Comparison of ENCODE assay signal across 21 cellular contexts in the genomic region with DNA sequence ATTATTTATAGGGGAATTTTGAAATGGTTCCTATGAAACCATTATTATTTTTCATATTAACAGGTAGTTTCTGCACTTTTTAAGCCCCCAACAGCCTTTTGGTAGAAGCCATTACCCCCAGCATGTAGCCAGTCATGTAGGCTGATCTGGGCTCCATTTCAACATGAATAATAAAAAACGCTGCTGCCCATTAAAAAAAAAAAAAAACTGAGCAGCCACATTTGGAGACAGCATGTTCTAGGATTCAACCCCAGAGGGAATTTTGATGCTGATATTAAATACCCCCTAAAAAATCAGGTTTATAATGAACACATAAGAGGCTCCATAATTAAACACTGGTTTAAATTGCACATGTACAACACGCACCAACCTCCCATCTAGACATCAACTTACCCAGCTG.
A peak's percentile ranks its signal among the peaks of the same experiment; 100 is the strongest.
DNase-seq lines count a peak whose midpoint lies in the region; ATAC-seq and TF ChIP-seq lines count a peak whose summit lies in the region.
"Had no signal": no experiment of that assay in that cellular context is flagged by ENCODE, and none has a peak within 500 bp of the region (broad histone marks: within the 10 kb centered on the region; RNA-seq: fewer than 3 reads in every experiment).

No MANE protein-coding gene starts in this region.

- no peak for DNase-seq in CD4-positive, CD25-positive, alpha-beta regulatory T cell
- DNase-seq in GM12865 (ENCODE audit: low read depth) (peak; percentile 48), HFFc6 (no peak), UCSD-AML1 (lab: John Stamatoyannopoulos, UW; ENCODE audit: unreplicated experiment) (no peak), dermis blood vessel endothelial cell (no peak), NCI-H128 (lab: John Stamatoyannopoulos, UW; ENCODE audit: unreplicated experiment) (no peak)
- DNase-seq: C1 segment of cervical spinal cord, DND-41, Kasumi-1, MG63, NCI-H1048, NCI-H1436 treated with DMSO at 0.1 percent for 48 hours, NCI-H2081, NCI-H2227 treated with DMSO at 0.1 percent for 48 hours, NCI-H510A treated with DMSO at 0.1 percent for 48 hours, NCI-H774, OCI-M1, Right ventricle myocardium superior had no signal

- no peak for ATAC-seq in CD4-positive, CD25-positive, alpha-beta regulatory T cell (ENCODE audit: low read depth in 2 of 2)
- ATAC-seq in activated T-helper 17 cell treated with anti-CD3 and anti-CD28 coated beads, Interleukin-2, amount 50 U/mL, for 72 hours (replicated peaks): no peak
- no peak for ATAC-seq in HG03025 (IDR thresholded peaks at IDR 0.05; ENCODE audit: low FRiP score, unreplicated experiment)

- no peaks in the 10 kb centered on the region for H3K9me3 Mint-ChIP-seq in CD4-positive, CD25-positive, alpha-beta regulatory T cell
- no peaks in the 10 kb centered on the region for H3K9me3 Mint-ChIP-seq in HFFc6
- H3K9me3 Mint-ChIP-seq in activated T-helper 17 cell treated with anti-CD3 and anti-CD28 coated beads, Interleukin-2, amount 50 U/mL, for 72 hours: no peaks in the 10 kb centered on the region

- no peaks in the 10 kb centered on the region for H3K9me3 ChIP-seq in CD4-positive, CD25-positive, alpha-beta regulatory T cell (ENCODE audit: control insufficient read depth in 2 of 2, low read length in 2 of 2)
- H3K9me3 ChIP-seq: MG63 had no signal

- TF ChIP-seq CTCF in GM12865 (IDR thresholded peaks at IDR 0.05; ENCODE audit: insufficient read depth, low read depth, low read length, missing control alignments) (no peak), HFFc6 (IDR thresholded peaks at IDR 0.05) (no peak)

- H3K36me3 ChIP-seq in CD4-positive, CD25-positive, alpha-beta regulatory T cell (ENCODE audit: control insufficient read depth, insufficient read depth, low read length): peaks cover 67% of the 10 kb centered on the region

- peaks cover 41 to 77% (median 67%) of the 10 kb centered on the region in 4 donors for H3K4me1 Mint-ChIP-seq in CD4-positive, CD25-positive, alpha-beta regulatory T cell
- peaks cover 85% of the 10 kb centered on the region for H3K4me1 Mint-ChIP-seq in HFFc6 (ENCODE audit: low read depth)
- H3K4me1 Mint-ChIP-seq in activated T-helper 17 cell treated with anti-CD3 and anti-CD28 coated beads, Interleukin-2, amount 50 U/mL, for 72 hours: peaks cover 50% of the 10 kb centered on the region

- peak overlapping the region; percentile 41 to 52 (median 51) for H3K27ac Mint-ChIP-seq in CD4-positive, CD25-positive, alpha-beta regulatory T cell
- peak overlapping the region; percentile 57 for H3K27ac Mint-ChIP-seq in HFFc6
- H3K27ac Mint-ChIP-seq in activated T-helper 17 cell treated with anti-CD3 and anti-CD28 coated beads, Interleukin-2, amount 50 U/mL, for 72 hours: peak overlapping the region; percentile 41

- no peak overlapping the region for H3K4me3 ChIP-seq in CD4-positive, CD25-positive, alpha-beta regulatory T cell (ENCODE audit: low read depth, low read length)
- H3K4me3 ChIP-seq in GM12865 (ENCODE audit: low read depth, low read length): no peak overlapping the region
- H3K4me3 ChIP-seq: MG63, SK-N-MC had no signal

- H3K27ac ChIP-seq in CD4-positive, CD25-positive, alpha-beta regulatory T cell (ENCODE audit: insufficient read depth, low read length, poor library complexity, severe bottlenecking): peak overlapping the region; percentile 8
- H3K27ac ChIP-seq: SK-N-MC had no signal

- H3K27me3 ChIP-seq in CD4-positive, CD25-positive, alpha-beta regulatory T cell (ENCODE audit: control insufficient read depth, insufficient read depth, low read length): no peaks in the 10 kb centered on the region
- H3K27me3 ChIP-seq: MG63 had no signal

- no peaks in the 10 kb centered on the region for H3K27me3 Mint-ChIP-seq in CD4-positive, CD25-positive, alpha-beta regulatory T cell
- peaks cover 19% of the 10 kb centered on the region for H3K27me3 Mint-ChIP-seq in HFFc6 (ENCODE audit: insufficient read depth)
- no peaks in the 10 kb centered on the region for H3K27me3 Mint-ChIP-seq in activated T-helper 17 cell treated with anti-CD3 and anti-CD28 coated beads, Interleukin-2, amount 50 U/mL, for 72 hours

- peaks cover 49% of the 10 kb centered on the region for H3K4me1 ChIP-seq in CD4-positive, CD25-positive, alpha-beta regulatory T cell (ENCODE audit: control insufficient read depth, insufficient read depth, low read length, poor library complexity, severe bottlenecking)

- H3K4me3 Mint-ChIP-seq in CD4-positive, CD25-positive, alpha-beta regulatory T cell: peak overlapping the region in 3 of 4 donors; percentile 3 to 80 (median 53)
- no peak overlapping the region for H3K4me3 Mint-ChIP-seq in HFFc6
- H3K4me3 Mint-ChIP-seq in activated T-helper 17 cell treated with anti-CD3 and anti-CD28 coated beads, Interleukin-2, amount 50 U/mL, for 72 hours: no peak overlapping the region

- peaks cover 63% of the 10 kb centered on the region for H3K36me3 Mint-ChIP-seq in CD4-positive, CD25-positive, alpha-beta regulatory T cell
- peaks cover 71% of the 10 kb centered on the region for H3K36me3 Mint-ChIP-seq in HFFc6 (ENCODE audit: low read depth)
- H3K36me3 Mint-ChIP-seq in activated T-helper 17 cell treated with anti-CD3 and anti-CD28 coated beads, Interleukin-2, amount 50 U/mL, for 72 hours (ENCODE audit: low read depth): peaks cover 100% of the 10 kb centered on the region

Comparison
In these comparisons a context has a peak if more than half of its experiments do, and no peak if none do; other contexts are left out.
1. H3K4me3 Mint-ChIP-seq: peak in CD4-positive, CD25-positive, alpha-beta regulatory T cell (3 of 4); none in HFFc6 (single experiment) and activated T-helper 17 cell treated with anti-CD3 and anti-CD28 coated beads, Interleukin-2, amount 50 U/mL, for 72 hours (single experiment).
2. Peak in every context shown above with its lines, with median percentiles within 50 percentile points of each other: H3K27ac Mint-ChIP-seq.